In the genomic region with DNA sequence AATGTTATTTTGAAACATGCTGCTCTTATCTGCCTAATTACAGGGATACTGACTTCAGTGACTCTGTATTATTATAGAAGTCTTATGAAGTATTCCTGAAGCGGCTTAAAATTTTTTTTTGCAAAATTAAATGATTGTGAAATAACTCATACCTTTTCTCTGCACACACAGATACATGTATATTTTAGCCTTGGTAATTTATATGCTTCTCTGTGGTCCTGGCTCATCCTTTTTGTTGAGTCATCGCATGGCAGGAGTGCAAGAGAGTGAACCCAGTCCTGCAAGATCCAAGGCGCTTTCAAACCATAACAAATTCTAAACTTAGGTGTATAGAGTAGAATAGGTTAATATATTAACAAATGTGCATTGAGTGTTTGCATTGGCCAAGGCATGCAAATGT, we compare ENCODE assay signal across 16 cellular contexts. TPM values are rescaled to one million over a fixed set of nuclear protein-coding genes. Genes with fewer than 3 reads are reported as not detected.
DNase-seq lines count a peak whose midpoint lies in the region; ATAC-seq, FAIRE-seq and TF ChIP-seq lines count a peak whose summit lies in the region.
"Had no signal": no experiment of that assay in that cellular context is flagged by ENCODE, and none has a peak within 500 bp of the region (broad histone marks: within the 10 kb centered on the region; RNA-seq: fewer than 3 reads in every experiment).

No MANE protein-coding gene starts in this region.

- no peak overlapping the region for H3K27ac ChIP-seq in CD4-positive, CD25-positive, alpha-beta regulatory T cell (ENCODE audit: insufficient read depth, low read length, poor library complexity, severe bottlenecking)
- no peak overlapping the region for H3K27ac ChIP-seq in mesenchymal stem cell (ENCODE audit: low read length, poor library complexity, severe bottlenecking)
- H3K27ac ChIP-seq in aorta (ENCODE audit: low read depth in 1 of 2, low read length in 2 of 2): no peak overlapping the region
- H3K27ac ChIP-seq in OCI-LY7 (ENCODE audit: low read depth, low read length, poor library complexity, severe bottlenecking): no peak overlapping the region
- H3K27ac ChIP-seq: SJSA1 had no signal

- H2AFZ ChIP-seq in Loucy (ENCODE audit: low read length): no peak overlapping the region
- no peak overlapping the region for H2AFZ ChIP-seq in mesenchymal stem cell (ENCODE audit: low read depth, low read length)
- H2AFZ ChIP-seq in OCI-LY7 (ENCODE audit: low read length): no peak overlapping the region

- H3K79me2 ChIP-seq in Loucy (ENCODE audit: insufficient read depth, low read length): peaks cover 100% of the 10 kb centered on the region
- peaks cover 100% of the 10 kb centered on the region for H3K79me2 ChIP-seq in OCI-LY7 (ENCODE audit: insufficient read depth, low read depth, low read length)

- no peaks in the 10 kb centered on the region for H3K79me1 ChIP-seq in mesenchymal stem cell (replicated peaks; ENCODE audit: low read length, poor library complexity, severe bottlenecking)

- no peak for TF ChIP-seq CTCF in Loucy (conservative IDR thresholded peaks at IDR 0.05; ENCODE audit: low read length)
- TF ChIP-seq CTCF in bronchial epithelial cell (IDR thresholded peaks at IDR 0.05; ENCODE audit: insufficient read depth, low read length, severe bottlenecking): no peak
- no peak for TF ChIP-seq CTCF in OCI-LY7 (conservative IDR thresholded peaks at IDR 0.05; ENCODE audit: low read length)
- no peak for TF ChIP-seq CTCF in WTC11 (IDR thresholded peaks at IDR 0.05)

- peaks cover 96% of the 10 kb centered on the region for H4K20me1 ChIP-seq in Loucy (ENCODE audit: insufficient read depth, low read length, poor library complexity, severe bottlenecking)
- H4K20me1 ChIP-seq in OCI-LY7 (ENCODE audit: insufficient read depth, low read length): peaks cover 45% of the 10 kb centered on the region

- no peaks in the 10 kb centered on the region for H3K27me3 ChIP-seq in CD4-positive, CD25-positive, alpha-beta regulatory T cell (ENCODE audit: control insufficient read depth, insufficient read depth, low read length)
- no peaks in the 10 kb centered on the region for H3K27me3 ChIP-seq in Loucy (ENCODE audit: insufficient read depth, low read length, poor library complexity, severe bottlenecking)
- H3K27me3 ChIP-seq in bronchial epithelial cell (ENCODE audit: control insufficient read depth, insufficient read depth, low read length): no peaks in the 10 kb centered on the region
- H3K27me3 ChIP-seq in mesenchymal stem cell (ENCODE audit: control insufficient read depth in 1 of 2, insufficient read depth in 1 of 2, low read length in 2 of 2): no peaks in the 10 kb centered on the region
- H3K27me3 ChIP-seq in aorta (ENCODE audit: control insufficient read depth in 1 of 2, insufficient read depth in 2 of 2, low read length in 1 of 2): no peaks in the 10 kb centered on the region
- H3K27me3 ChIP-seq: pancreas had no signal

- no peak overlapping the region for H4K91ac ChIP-seq in mesenchymal stem cell (ENCODE audit: low read length)

- no peaks in the 10 kb centered on the region for H3F3A ChIP-seq in Loucy (ENCODE audit: low read depth)

- H3K27ac Mint-ChIP-seq in CD4-positive, CD25-positive, alpha-beta regulatory T cell: no peak overlapping the region
- no peak overlapping the region for H3K27ac Mint-ChIP-seq in WTC11
- H3K27ac Mint-ChIP-seq: activated T-helper 1 cell treated with anti-CD3 and anti-CD28 coated beads, Interleukin-12 subunit alpha, Interleukin-12 subunit beta, Interleukin-2, Interleukin-4 antibody, amounts not matched to agents 30 ng/mL and 10 ng/mL and 1 ng/mL, durations not matched to agents 14 hours and 24 hours and 36 hours had no signal

- H3K4me1 Mint-ChIP-seq in CD4-positive, CD25-positive, alpha-beta regulatory T cell: peaks cover 46 to 92% (median 72%) of the 10 kb centered on the region in 4 donors
- H3K4me1 Mint-ChIP-seq in WTC11: peaks cover 38% of the 10 kb centered on the region

- peaks cover 69% of the 10 kb centered on the region for H3K4me1 ChIP-seq in CD4-positive, CD25-positive, alpha-beta regulatory T cell (ENCODE audit: control insufficient read depth, insufficient read depth, low read length, poor library complexity, severe bottlenecking)
- H3K4me1 ChIP-seq in Loucy (ENCODE audit: insufficient read depth, low read length, poor library complexity, severe bottlenecking) (peaks cover 53% of the 10 kb centered on the region), mesenchymal stem cell (ENCODE audit: control insufficient read depth, insufficient read depth, low read depth, low read length) (peaks cover 8% of the 10 kb centered on the region), aorta (ENCODE audit: control insufficient read depth in 1 of 2, insufficient read depth in 2 of 2, low read length in 2 of 2) (peaks cover 2 to 4% of the 10 kb centered on the region in 2 donors), OCI-LY7 (ENCODE audit: insufficient read depth, low read length, poor library complexity, severe bottlenecking) (no peaks in the 10 kb centered on the region)
- H3K4me1 ChIP-seq: SJSA1 had no signal

- H2BK120ac ChIP-seq in mesenchymal stem cell (ENCODE audit: low read depth, low read length): no peak overlapping the region

- no peak overlapping the region for H3K18ac ChIP-seq in mesenchymal stem cell (ENCODE audit: low read depth in 1 of 2, low read length in 2 of 2)

- H3K27me3 Mint-ChIP-seq in CD4-positive, CD25-positive, alpha-beta regulatory T cell: no peaks in the 10 kb centered on the region
- no peaks in the 10 kb centered on the region for H3K27me3 Mint-ChIP-seq in WTC11 (ENCODE audit: low read depth)
- H3K27me3 Mint-ChIP-seq: central memory CD8-positive, alpha-beta T cell had no signal

- H3K9ac ChIP-seq in Loucy (ENCODE audit: low read depth, low read length, poor library complexity, severe bottlenecking) (no peak overlapping the region), mesenchymal stem cell (ENCODE audit: low read length) (no peak overlapping the region)

- peaks cover 23% of the 10 kb centered on the region for H3K36me3 ChIP-seq in CD4-positive, CD25-positive, alpha-beta regulatory T cell (ENCODE audit: control insufficient read depth, insufficient read depth, low read length)
- H3K36me3 ChIP-seq in Loucy (ENCODE audit: insufficient read depth, low read length) (peaks cover 12% of the 10 kb centered on the region; the same call in 1 of the 2 replicates), bronchial epithelial cell (ENCODE audit: control insufficient read depth, insufficient read depth, low read length) (no peaks in the 10 kb centered on the region), mesenchymal stem cell (ENCODE audit: control insufficient read depth in 1 of 2, insufficient read depth in 2 of 2, low read depth in 1 of 2, low read length in 2 of 2) (peaks cover 10 to 27% of the 10 kb centered on the region in 2 experiments), aorta (ENCODE audit: control insufficient read depth in 1 of 2, insufficient read depth in 2 of 2, low read length in 1 of 2) (no peaks in the 10 kb centered on the region), OCI-LY7 (ENCODE audit: insufficient read depth, low read length) (peaks cover 93% of the 10 kb centered on the region)

- H3K23ac ChIP-seq in mesenchymal stem cell (ENCODE audit: low read length in 2 of 2): no peak overlapping the region

- H2BK5ac ChIP-seq in mesenchymal stem cell (ENCODE audit: low read depth, low read length, poor library complexity, severe bottlenecking): no peak overlapping the region

- H2BK15ac ChIP-seq in mesenchymal stem cell (ENCODE audit: low read depth, poor library complexity, severe bottlenecking): no peak overlapping the region

- peaks cover 30% of the 10 kb centered on the region for H3K36me3 Mint-ChIP-seq in CD4-positive, CD25-positive, alpha-beta regulatory T cell
- H3K36me3 Mint-ChIP-seq in WTC11: peaks cover 3% of the 10 kb centered on the region

- H4K8ac ChIP-seq in mesenchymal stem cell (ENCODE audit: low read length): no peak overlapping the region

- POLR2A ChIA-PET in OCI-LY7 (lab: Charles Lee) (interaction anchor here (0.6 kb wide), 1 partner anchor 702 kb away, joined by 6 read pairs; no protein-coding TSS in a partner anchor), WTC11 (lab: Charles Lee) (no interaction called here)

- H3K4me2 ChIP-seq in Loucy (ENCODE audit: low read depth, low read length, poor library complexity, severe bottlenecking) (peak overlapping the region; percentile 78), mesenchymal stem cell (ENCODE audit: low read length, poor library complexity, severe bottlenecking) (no peak overlapping the region), OCI-LY7 (ENCODE audit: low read length) (no peak overlapping the region)

- no peak overlapping the region for H2AK5ac ChIP-seq in mesenchymal stem cell (ENCODE audit: low read length, severe bottlenecking)

- H3K9me2 ChIP-seq in Loucy (replicated peaks; ENCODE audit: low read depth, low read length) (no peaks in the 10 kb centered on the region), OCI-LY7 (ENCODE audit: insufficient read depth, low read length) (no peaks in the 10 kb centered on the region)

- no peak overlapping the region for H3K4ac ChIP-seq in mesenchymal stem cell (ENCODE audit: low read depth in 1 of 2, low read length in 2 of 2)

- no peak overlapping the region for H2BK12ac ChIP-seq in mesenchymal stem cell (ENCODE audit: low read length in 2 of 2)

- H3K14ac ChIP-seq in mesenchymal stem cell (ENCODE audit: low read length in 2 of 2): no peak overlapping the region

- WGBS in mesenchymal stem cell: no CpG with 5 or more reads among the region's 3 CpGs
- 81 to 83% methylated on average over 3 of the region's 3 CpGs for WGBS in aorta, 2 donors

- H3K4me3 Mint-ChIP-seq in CD4-positive, CD25-positive, alpha-beta regulatory T cell: peak overlapping the region in 2 of 4 donors; percentile 28 to 32
- no peak overlapping the region for H3K4me3 Mint-ChIP-seq in WTC11
- H3K4me3 Mint-ChIP-seq: activated T-helper 1 cell treated with anti-CD3 and anti-CD28 coated beads, Interleukin-12 subunit alpha, Interleukin-12 subunit beta, Interleukin-2, Interleukin-4 antibody, amounts not matched to agents 30 ng/mL and 10 ng/mL and 1 ng/mL, durations not matched to agents 14 hours and 24 hours and 36 hours; CD8-positive, alpha-beta T cell had no signal

- BruUV-seq in OCI-LY7 (replicated peaks; lab: Mats Ljungman, UMichigan): no TSS peak

- no peak for ATAC-seq in CD4-positive, CD25-positive, alpha-beta regulatory T cell (ENCODE audit: low read depth in 2 of 2)
- no peak for ATAC-seq in aorta (ENCODE audit: low FRiP score)
- ATAC-seq in WTC11: no peak
- ATAC-seq: CD8-positive, alpha-beta T cell had no signal

- H3K9me3 Mint-ChIP-seq in CD4-positive, CD25-positive, alpha-beta regulatory T cell: no peaks in the 10 kb centered on the region
- no peaks in the 10 kb centered on the region for H3K9me3 Mint-ChIP-seq in WTC11
- H3K9me3 Mint-ChIP-seq: activated T-helper 1 cell treated with anti-CD3 and anti-CD28 coated beads, Interleukin-12 subunit alpha, Interleukin-12 subunit beta, Interleukin-2, Interleukin-4 antibody, amounts not matched to agents 30 ng/mL and 10 ng/mL and 1 ng/mL, durations not matched to agents 14 hours and 24 hours and 36 hours; CD8-positive, alpha-beta T cell; central memory CD8-positive, alpha-beta T cell had no signal

- intact Hi-C loops in aorta (cut with DNase I) (no loop called here), OCI-LY7 (cut with micrococcal nuclease; ENCODE audit: unreplicated experiment) (no loop called here)

- CTCF ChIA-PET in OCI-LY7 (lab: Charles Lee; ENCODE audit: unreplicated experiment) (no interaction called here), WTC11 (lab: Charles Lee) (no interaction called here)

- H3K9me3 ChIP-seq in CD4-positive, CD25-positive, alpha-beta regulatory T cell (ENCODE audit: control insufficient read depth in 2 of 2, low read length in 2 of 2): no peaks in the 10 kb centered on the region
- H3K9me3 ChIP-seq in Loucy (ENCODE audit: insufficient read depth, low read depth, low read length) (no peaks in the 10 kb centered on the region), mesenchymal stem cell (ENCODE audit: control insufficient read depth, low read length) (no peaks in the 10 kb centered on the region), aorta (ENCODE audit: control insufficient read depth, low read length) (no peaks in the 10 kb centered on the region), OCI-LY7 (ENCODE audit: low read length) (no peaks in the 10 kb centered on the region)
- H3K9me3 ChIP-seq: pancreas, SJSA1 had no signal

- FAIRE-seq in bronchial epithelial cell (lab: Jason Lieb, UNC): no peak
- FAIRE-seq: pancreas had no signal

- no peak for DNase-seq in CD4-positive, CD25-positive, alpha-beta regulatory T cell
- DNase-seq in bronchial epithelial cell (ENCODE audit: low read depth): peak; percentile 57
- DNase-seq in mesenchymal stem cell: peak; percentile 49
- DNase-seq in aorta: no peak
- DNase-seq in OCI-LY7 (ENCODE audit: low spot score): no peak
- DNase-seq in WTC11 (ENCODE audit: low spot score): no peak
- DNase-seq in cerebellum (ENCODE audit: low spot score): no peak
- DNase-seq: CD8-positive, alpha-beta T cell; NCI-H1417 treated with DMSO at 0.1 percent for 48 hours; NCI-H526; pancreas; stimulated activated naive CD4-positive, alpha-beta T cell treated with Interleukin-2 at 50 U/mL for 16 hours had no signal

- H3K4me3 ChIP-seq in CD4-positive, CD25-positive, alpha-beta regulatory T cell (ENCODE audit: low read depth, low read length): peak overlapping the region; percentile 49
- peak overlapping the region; percentile 61 for H3K4me3 ChIP-seq in Loucy (ENCODE audit: low read length, poor library complexity, severe bottlenecking)
- no peak overlapping the region for H3K4me3 ChIP-seq in bronchial epithelial cell (ENCODE audit: low read depth, low read length)
- H3K4me3 ChIP-seq in mesenchymal stem cell (ENCODE audit: insufficient read depth in 1 of 2, low read depth in 1 of 2, low read length in 2 of 2): no peak overlapping the region
- H3K4me3 ChIP-seq in aorta (ENCODE audit: low read length in 2 of 2): no peak overlapping the region
- no peak overlapping the region for H3K4me3 ChIP-seq in OCI-LY7 (ENCODE audit: low read depth, low read length, poor library complexity, severe bottlenecking)
- H3K4me3 ChIP-seq: pancreas, SJSA1 had no signal

RNA-seq across cellular contexts. Expression of gene CCNT2, which starts 8.6 kb away (rescaled TPM):
- 71.2 TPM for total RNA-seq in CD4-positive, CD25-positive, alpha-beta regulatory T cell
- 10 to 100 TPM; 18.1 to 26.5 (median 22.7) TPM for polyA plus RNA-seq in CD4-positive, CD25-positive, alpha-beta regulatory T cell
- 24.0 and 24.3 TPM in 2 replicates for total RNA-seq in bronchial epithelial cell
- polyA plus RNA-seq in mesenchymal stem cell (2013, experiment 1 of 2): 17.2 TPM
- polyA plus RNA-seq in mesenchymal stem cell (2013, experiment 2 of 2): 15.9 TPM
- total RNA-seq in aorta: 10 to 100 TPM; 35.9 to 49.9 TPM
- 10 to 100 TPM in 1 of 2 donors, 1 to 10 TPM in 1; 3.0 to 13.5 TPM for polyA plus RNA-seq in aorta
- total RNA-seq in OCI-LY7 (2014; rRNA removed; shearing (Covaris generic)): 17.7 and 32.8 TPM in 2 replicates
- 43.7 and 45.1 TPM in 2 replicates for total RNA-seq in OCI-LY7 (2022)
- total RNA-seq in WTC11 (2021): 38.1 to 42.3 TPM (median 39.2 TPM) in 3 replicates
- total RNA-seq in cerebellum: 110 TPM

Comparison
In these comparisons a context has a peak if more than half of its experiments do, and no peak if none do; other contexts are left out.
1. DNase-seq: peak in bronchial epithelial cell (single experiment) and mesenchymal stem cell (single experiment); none in CD4-positive, CD25-positive, alpha-beta regulatory T cell (0 of 3), aorta (0 of 2), OCI-LY7 (single experiment), WTC11 (single experiment) and cerebellum (single experiment).
2. H3K4me3 ChIP-seq: peak in CD4-positive, CD25-positive, alpha-beta regulatory T cell (single experiment) and Loucy (single experiment); none in bronchial epithelial cell (single experiment), mesenchymal stem cell (0 of 2), aorta (0 of 2) and OCI-LY7 (single experiment).